18 cellular contexts compared by ENCODE assay signal in genomic region chr4:173247316-173247715, GRCh38.
DNase-seq lines count a peak whose midpoint lies in the region; ATAC-seq, FAIRE-seq and TF ChIP-seq lines count a peak whose summit lies in the region.
"Had no signal": no experiment of that assay in that cellular context is flagged by ENCODE, and none has a peak within 500 bp of the region (broad histone marks: within the 10 kb centered on the region; RNA-seq: fewer than 3 reads in every experiment).

No MANE protein-coding gene starts in this region.

- H3K4me1 ChIP-seq in GM12878 (ENCODE audit: control insufficient read depth, insufficient read depth, low read length) (peaks cover 34% of the 10 kb centered on the region), thymus (ENCODE audit: control insufficient read depth, insufficient read depth, low read length) (peaks cover 65% of the 10 kb centered on the region), gastroesophageal sphincter (peaks cover 0 to 12% (median 0%) of the 10 kb centered on the region in 3 donors)
- H3K4me1 ChIP-seq: prostate gland had no signal

- in situ Hi-C loops in GM12878 (cut with MboI): no loop called here

- TF ChIP-seq POLR2A in GM12878 (IDR thresholded peaks at IDR 0.05; ENCODE audit: low read depth, low read length) (no peak), gastroesophageal sphincter (IDR thresholded peaks at IDR 0.05) (no peak)

- H3K9ac ChIP-seq in GM12878 (ENCODE audit: control insufficient read depth, insufficient read depth, low read length): no peak overlapping the region
- H3K9ac ChIP-seq: neural progenitor cell had no signal

- no peaks in the 10 kb centered on the region for H3K27me3 Mint-ChIP-seq in activated CD8-positive, alpha-beta memory T cell treated with anti-CD3 and anti-CD28 coated beads, Interleukin-2, amount 10 ng/mL, durations not matched to agents 7 days and 5 days
- H3K27me3 Mint-ChIP-seq in CD4-positive, alpha-beta T cell: no peaks in the 10 kb centered on the region

- H3K79me2 ChIP-seq in GM12878 (ENCODE audit: control insufficient read depth, insufficient read depth, low read length): peaks cover 4% of the 10 kb centered on the region

- no peak overlapping the region for H3K4me3 Mint-ChIP-seq in activated CD8-positive, alpha-beta memory T cell treated with anti-CD3 and anti-CD28 coated beads, Interleukin-2, amount 10 ng/mL, durations not matched to agents 7 days and 5 days
- no peak overlapping the region for H3K4me3 Mint-ChIP-seq in CD4-positive, alpha-beta T cell
- H3K4me3 Mint-ChIP-seq: neural progenitor cell had no signal

- SMC1A ChIA-PET in GM12878 (lab: Charles Lee; ENCODE audit: uncharacterized antibody, unreplicated experiment): interaction anchor here (1.1 to 3.0 kb wide), 6 partner anchors 10 to 234 kb away, joined by 3 to 11 read pairs (median 6); partner anchors contain the start of gene GALNT7

- ATAC-seq in GM19324 (IDR thresholded peaks at IDR 0.05; ENCODE audit: low FRiP score, unreplicated experiment): peak; percentile 4
- ATAC-seq in GM12878: no peak
- ATAC-seq in activated CD8-positive, alpha-beta memory T cell treated with anti-CD3 and anti-CD28 coated beads, Interleukin-2, amount 10 ng/mL, durations not matched to agents 7 days and 5 days: no peak
- no peak for ATAC-seq in gastroesophageal sphincter
- no peak for ATAC-seq in CD4-positive, alpha-beta T cell (ENCODE audit: poor library complexity)
- ATAC-seq: activated naive CD4-positive, alpha-beta T cell treated with anti-CD3 and anti-CD28 coated beads, Interleukin-2, amount 50 U/mL, for 72 hours; SK-N-SH treated with all-trans-retinoic acid at 6 μM for 48 hours had no signal

- H3K27ac Mint-ChIP-seq in activated CD8-positive, alpha-beta memory T cell treated with anti-CD3 and anti-CD28 coated beads, Interleukin-2, amount 10 ng/mL, durations not matched to agents 7 days and 5 days: no peak overlapping the region
- H3K27ac Mint-ChIP-seq in CD4-positive, alpha-beta T cell: no peak overlapping the region
- H3K27ac Mint-ChIP-seq: activated naive CD4-positive, alpha-beta T cell treated with anti-CD3 and anti-CD28 coated beads, Interleukin-2, amount 50 U/mL, for 72 hours; neural progenitor cell had no signal

- RAD21 ChIA-PET in GM12878 (lab: Charles Lee; ENCODE audit: unreplicated experiment): interaction anchor here (0.7 to 3.0 kb wide), 3 partner anchors 10 to 79 kb away, joined by 3 to 9 read pairs (median 6); partner anchors contain the start of gene GALNT7

- H3K4me1 Mint-ChIP-seq in activated CD8-positive, alpha-beta memory T cell treated with anti-CD3 and anti-CD28 coated beads, Interleukin-2, amount 10 ng/mL, durations not matched to agents 7 days and 5 days: peaks cover 11% of the 10 kb centered on the region
- peaks cover 20% of the 10 kb centered on the region for H3K4me1 Mint-ChIP-seq in CD4-positive, alpha-beta T cell (ENCODE audit: low read depth)

- H3K36me3 Mint-ChIP-seq in activated CD8-positive, alpha-beta memory T cell treated with anti-CD3 and anti-CD28 coated beads, Interleukin-2, amount 10 ng/mL, durations not matched to agents 7 days and 5 days: peaks cover 1% of the 10 kb centered on the region
- H3K36me3 Mint-ChIP-seq in CD4-positive, alpha-beta T cell (ENCODE audit: low read depth): peaks cover 14% of the 10 kb centered on the region
- H3K36me3 Mint-ChIP-seq: activated naive CD4-positive, alpha-beta T cell treated with anti-CD3 and anti-CD28 coated beads, Interleukin-2, amount 50 U/mL, for 72 hours had no signal

- no peaks in the 10 kb centered on the region for H3K9me3 ChIP-seq in GM12878 (replicated peaks; ENCODE audit: control insufficient read depth, insufficient read depth, low read length)
- H3K9me3 ChIP-seq in thymus (ENCODE audit: control insufficient read depth): no peaks in the 10 kb centered on the region
- H3K9me3 ChIP-seq in gastroesophageal sphincter: no peaks in the 10 kb centered on the region
- H3K9me3 ChIP-seq in CD4-positive, alpha-beta T cell (ENCODE audit: control insufficient read depth, low read length): no peaks in the 10 kb centered on the region
- H3K9me3 ChIP-seq: prostate gland, tibial artery had no signal

- H3K27me3 ChIP-seq in GM12878 (replicated peaks in 1 of 2; ENCODE audit: control insufficient read depth in 2 of 2, insufficient read depth in 2 of 2, low read length in 1 of 2) (no peaks in the 10 kb centered on the region), thymus (ENCODE audit: control insufficient read depth, insufficient read depth) (no peaks in the 10 kb centered on the region), gastroesophageal sphincter (no peaks in the 10 kb centered on the region)
- no peaks in the 10 kb centered on the region for H3K27me3 ChIP-seq in CD4-positive, alpha-beta T cell (ENCODE audit: control insufficient read depth, insufficient read depth, low read length)
- H3K27me3 ChIP-seq: neural progenitor cell, tibial artery had no signal

- no peaks in the 10 kb centered on the region for H3K9me3 Mint-ChIP-seq in activated CD8-positive, alpha-beta memory T cell treated with anti-CD3 and anti-CD28 coated beads, Interleukin-2, amount 10 ng/mL, durations not matched to agents 7 days and 5 days (ENCODE audit: low read depth)
- no peaks in the 10 kb centered on the region for H3K9me3 Mint-ChIP-seq in CD4-positive, alpha-beta T cell
- H3K9me3 Mint-ChIP-seq: activated naive CD4-positive, alpha-beta T cell treated with anti-CD3 and anti-CD28 coated beads, Interleukin-2, amount 50 U/mL, for 72 hours; neural progenitor cell had no signal

- intact Hi-C loops in GM12878 (cut with micrococcal nuclease; ENCODE audit: unreplicated experiment): no loop called here
- intact Hi-C loops in CD4-positive, alpha-beta T cell (cut with DNase I, micrococcal nuclease): no loop called here

- H2AFZ ChIP-seq in GM12878 (ENCODE audit: control insufficient read depth, low read depth, low read length): no peak overlapping the region
- H2AFZ ChIP-seq: neural progenitor cell had no signal

- TF ChIP-seq RAD21 in GM12878 (IDR thresholded peaks at IDR 0.05; ENCODE audit: insufficient read depth, low read depth, low read length): no peak

- no TSS peak for BruUV-seq in GM12878 (replicated peaks; lab: Mats Ljungman, UMichigan)

- H3K36me3 ChIP-seq in GM12878 (ENCODE audit: control insufficient read depth in 2 of 2, insufficient read depth in 2 of 2, low read length in 1 of 2) (no peaks in the 10 kb centered on the region), thymus (ENCODE audit: control insufficient read depth, insufficient read depth) (peaks cover 9% of the 10 kb centered on the region), gastroesophageal sphincter (peaks cover 0 to 6% of the 10 kb centered on the region in 2 donors)
- H3K36me3 ChIP-seq: neural progenitor cell, prostate gland had no signal

- TF ChIP-seq CTCF in GM12878 (IDR thresholded peaks at IDR 0.05 in 2 of 3, conservative IDR thresholded peaks at IDR 0.05 in 1 of 3; ENCODE audit: control insufficient read depth in 2 of 3, extremely low read depth in 1 of 3, insufficient read depth in 1 of 3, low read depth in 3 of 3, low read length in 3 of 3): no peak
- no peak for TF ChIP-seq CTCF in gastroesophageal sphincter (IDR thresholded peaks at IDR 0.05)
- TF ChIP-seq CTCF in CD4-positive, alpha-beta T cell (IDR thresholded peaks at IDR 0.05): no peak

- H3K4me3 ChIP-seq in GM12878 (no peak overlapping the region), thymus (ENCODE audit: low read length) (no peak overlapping the region), gastroesophageal sphincter (no peak overlapping the region)
- H3K4me3 ChIP-seq: neural progenitor cell, prostate gland, tibial artery had no signal

- CTCF ChIA-PET in GM12878 (lab: Yijun Ruan, JAX): interaction anchor here (0.9 to 4.6 kb wide), 2 partner anchors 10 to 13 kb away, joined by 3 to 29 read pairs; no protein-coding TSS in a partner anchor
- CTCF ChIA-PET in activated CD8-positive, alpha-beta memory T cell treated with anti-CD3 and anti-CD28 coated beads, Interleukin-2, amount 10 ng/mL, durations not matched to agents 7 days and 5 days (lab: Charles Lee): no interaction called here
- CTCF ChIA-PET in CD4-positive, alpha-beta T cell (lab: Charles Lee): interaction anchor here (1.0 kb wide), 1 partner anchor 9 kb away, joined by 3 read pairs; no protein-coding TSS in a partner anchor

- WGBS in GM12878 (ENCODE audit: insufficient coverage, insufficient replicate concordance, low lambda C conversion rate, missing lambda C conversion rate): 33% methylated on average over 5 of the region's 5 CpGs
- WGBS in thymus: 22% methylated on average over 5 of the region's 5 CpGs
- 78 to 81% methylated on average over 5 of the region's 5 CpGs for WGBS in gastroesophageal sphincter (ENCODE audit: low coverage in 1 of 2), 2 donors

- no peak for TF ChIP-seq EP300 in GM12878 (IDR thresholded peaks at IDR 0.05; ENCODE audit: borderline replicate concordance in 1 of 2, control insufficient read depth in 1 of 2, low read depth in 2 of 2, low read length in 2 of 2)
- TF ChIP-seq EP300 in gastroesophageal sphincter (IDR thresholded peaks at IDR 0.05): no peak

- H3K4me2 ChIP-seq in GM12878 (ENCODE audit: control insufficient read depth, insufficient read depth): peak overlapping the region; percentile 59; the same call in 1 of the 2 replicates

- POLR2A ChIA-PET in GM12878 (lab: Charles Lee): interaction anchor here (1.6 kb wide), 2 partner anchors 79 to 80 kb away, joined by 4 to 5 read pairs; partner anchors contain the start of gene GALNT7
- POLR2A ChIA-PET in CD4-positive, alpha-beta T cell (lab: Charles Lee): no interaction called here

- DNase-seq in NCI-H2171 treated with DMSO at 0.1 percent for 48 hours (lab: John Stamatoyannopoulos, UW): peak; percentile 76
- no peak for DNase-seq in GM12878 (ENCODE audit: low read depth, low spot score)
- DNase-seq in activated CD8-positive, alpha-beta memory T cell treated with anti-CD3 and anti-CD28 coated beads, Interleukin-2, amount 10 ng/mL, durations not matched to agents 7 days and 5 days: no peak
- DNase-seq in CD4-positive, alpha-beta T cell: no peak
- DNase-seq: activated CD4-positive, CD25-positive, alpha-beta regulatory T cell treated with anti-CD3 and anti-CD28 coated beads, Interleukin-2, amount 50 U/mL, for 72 hours; EL; stimulated activated CD4-positive, alpha-beta T cell treated with anti-CD3 and anti-CD28 coated beads, Interleukin-2, amount 100 ng/mL, for 24 hours; stimulated activated naive CD4-positive, alpha-beta T cell; T1000; tibial artery had no signal

- H3K27ac ChIP-seq in GM12878 (ENCODE audit: control insufficient read depth, insufficient read depth) (no peak overlapping the region), thymus (ENCODE audit: low read depth) (peak overlapping the region; percentile 11), gastroesophageal sphincter (no peak overlapping the region)
- no peak overlapping the region for H3K27ac ChIP-seq in CD4-positive, alpha-beta T cell (ENCODE audit: low read depth, low read length)
- H3K27ac ChIP-seq: neural progenitor cell, prostate gland, tibial artery had no signal

- no peak for FAIRE-seq in GM12878 (lab: Jason Lieb, UNC)
- FAIRE-seq: colon had no signal

- no peaks in the 10 kb centered on the region; the same call in 1 of the 2 replicates for H4K20me1 ChIP-seq in GM12878 (ENCODE audit: control insufficient read depth, insufficient read depth)

TF ChIP-seq in GM12878, 131 proteins besides CTCF, POLR2A, EP300 and RAD21 (continues in another document):
- TF ChIP-seq SMAD5 (IDR thresholded peaks at IDR 0.05; ENCODE audit: low read depth) (no peak), YBX1 (IDR thresholded peaks at IDR 0.05) (no peak), JUNB (IDR thresholded peaks at IDR 0.05) (no peak), IKZF2 (IDR thresholded peaks at IDR 0.05) (no peak)
